1 cellular context compared by ENCODE assay signal in the genomic region with DNA sequence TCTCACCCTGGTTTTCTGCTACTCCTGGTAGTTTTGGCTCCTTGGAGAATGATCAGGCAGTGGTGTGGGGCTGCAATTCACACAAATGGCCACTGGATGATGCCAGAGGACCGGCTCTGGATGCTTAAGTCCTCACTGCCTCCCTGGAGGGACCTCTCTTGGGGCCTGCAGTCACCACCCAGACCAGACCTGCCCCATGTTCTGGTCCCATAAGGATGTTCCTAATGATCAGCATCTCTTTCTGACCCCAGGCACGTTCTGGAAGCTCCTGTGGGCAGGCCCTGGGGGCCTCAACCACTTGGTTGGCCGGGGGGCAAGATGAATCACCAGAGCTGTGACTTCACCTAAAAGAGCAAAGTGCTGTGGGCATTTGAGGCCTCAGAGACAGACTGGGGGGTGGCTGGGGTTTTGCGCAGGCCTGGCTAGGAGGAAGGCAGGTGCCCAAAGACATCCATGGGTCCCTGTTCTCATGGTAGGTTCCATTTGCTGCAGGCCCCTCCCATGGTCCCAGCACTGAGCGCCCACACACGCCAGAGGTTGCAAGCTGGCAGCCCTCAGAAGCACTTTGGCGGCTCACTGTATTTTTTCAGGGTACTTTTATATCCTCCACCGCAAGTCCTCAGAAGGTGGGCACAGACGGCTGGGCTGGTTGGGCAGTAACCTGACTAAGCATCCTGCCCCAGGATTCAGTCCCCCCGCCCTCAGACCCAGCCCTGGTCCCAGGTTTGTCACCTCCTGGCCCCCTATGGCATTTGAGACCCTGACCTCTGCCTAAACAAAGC.
TF ChIP-seq lines count a peak whose summit lies in the region.

No MANE protein-coding gene starts in this region.

TF ChIP-seq in HepG2, 621 proteins besides CTCF, POLR2A, EP300 and RAD21 (continued from another document and continues in another):
- TF ChIP-seq DMTF1 (CRISPR knock-in tag; IDR thresholded peaks at IDR 0.05) (no peak), ZNF841 (CRISPR knock-in tag; IDR thresholded peaks at IDR 0.05; ENCODE audit: borderline replicate concordance) (no peak), ZNF567 (CRISPR knock-in tag; IDR thresholded peaks at IDR 0.05; ENCODE audit: borderline replicate concordance) (no peak), TFAP4 (IDR thresholded peaks at IDR 0.05; ENCODE audit: borderline replicate concordance, low read depth) (no peak), ZNF512 (CRISPR knock-in tag; IDR thresholded peaks at IDR 0.05) (no peak), NFE2L2 (IDR thresholded peaks at IDR 0.05; ENCODE audit: low read length) (0 out of 2 replicates have a peak, but pooled peaks have one; percentile 14), ZBTB7B (CRISPR knock-in tag; IDR thresholded peaks at IDR 0.05) (peak; percentile 55; the same call in 1 of the 2 replicates), ELF3 (CRISPR knock-in tag; IDR thresholded peaks at IDR 0.05) (peak; percentile 36; the same call in 1 of the 2 replicates), ZNF709 (CRISPR knock-in tag; IDR thresholded peaks at IDR 0.05) (no peak), TRIM22 (IDR thresholded peaks at IDR 0.05) (no peak), BHLHE40 (IDR thresholded peaks at IDR 0.05; ENCODE audit: low read length) (peak; percentile 44; the same call in 1 of the 2 replicates), HDAC1 (CRISPR knock-in tag; IDR thresholded peaks at IDR 0.05) (no peak), ZBTB14 (CRISPR knock-in tag; IDR thresholded peaks at IDR 0.05) (no peak), LCORL (IDR thresholded peaks at IDR 0.05) (no peak), LCORL (CRISPR knock-in tag; IDR thresholded peaks at IDR 0.05) (no peak), TCF7 (IDR thresholded peaks at IDR 0.05; ENCODE audit: low read depth) (no peak), ZNF883 (CRISPR knock-in tag; IDR thresholded peaks at IDR 0.05; ENCODE audit: not compliant biosample characterization) (no peak), AGO1 (IDR thresholded peaks at IDR 0.05; ENCODE audit: low read depth, low read length, poor library complexity, severe bottlenecking) (no peak), AHDC1 (CRISPR knock-in tag; IDR thresholded peaks at IDR 0.05; ENCODE audit: borderline replicate concordance) (no peak), RFX5 (IDR thresholded peaks at IDR 0.05; ENCODE audit: low read depth, low read length) (no peak), SMYD3 (CRISPR knock-in tag; IDR thresholded peaks at IDR 0.05) (no peak), MLLT10 (CRISPR knock-in tag; IDR thresholded peaks at IDR 0.05) (no peak), PHF5A (CRISPR knock-in tag; IDR thresholded peaks at IDR 0.05; ENCODE audit: low read depth, unreplicated experiment) (no peak), PTBP1 (IDR thresholded peaks at IDR 0.05; ENCODE audit: low read depth, low read length, poor library complexity, severe bottlenecking) (no peak), ZFX (CRISPR knock-in tag; IDR thresholded peaks at IDR 0.05; ENCODE audit: low read depth) (peak; percentile 54; the same call in 1 of the 2 replicates), KMT2B (CRISPR knock-in tag; IDR thresholded peaks at IDR 0.05) (no peak), IRX3 (CRISPR knock-in tag; IDR thresholded peaks at IDR 0.05; ENCODE audit: borderline replicate concordance, low read depth) (no peak), ZC3H4 (CRISPR knock-in tag; IDR thresholded peaks at IDR 0.05; ENCODE audit: borderline replicate concordance) (no peak), ZSCAN31 (CRISPR knock-in tag; IDR thresholded peaks at IDR 0.05; ENCODE audit: low read depth) (0 out of 2 replicates have a peak, but pooled peaks have one; percentile 25), CHD2 (IDR thresholded peaks at IDR 0.05; ENCODE audit: low read depth, low read length) (no peak), SYNCRIP (IDR thresholded peaks at IDR 0.05; ENCODE audit: insufficient read depth, low read depth, low read length) (no peak), TAF15 (IDR thresholded peaks at IDR 0.05; ENCODE audit: low read depth, low read length, poor library complexity, severe bottlenecking) (no peak), DBP (CRISPR knock-in tag; IDR thresholded peaks at IDR 0.05; ENCODE audit: not compliant biosample characterization) (no peak), ZNF501 (CRISPR knock-in tag; IDR thresholded peaks at IDR 0.05) (no peak; the same call in 1 of the 2 replicates), MAFK (conservative IDR thresholded peaks at IDR 0.05 in 1 of 2, IDR thresholded peaks at IDR 0.05 in 1 of 2; ENCODE audit: low read length in 2 of 2) (no peak), ZBTB8A (CRISPR knock-in tag; IDR thresholded peaks at IDR 0.05; ENCODE audit: borderline replicate concordance, low read depth) (no peak), MAZ (IDR thresholded peaks at IDR 0.05; ENCODE audit: borderline replicate concordance, low read depth, low read length) (no peak), MAZ (CRISPR knock-in tag; IDR thresholded peaks at IDR 0.05; ENCODE audit: low read depth) (peak; percentile 64; the same call in 1 of the 2 replicates), MTA3 (CRISPR knock-in tag; IDR thresholded peaks at IDR 0.05) (no peak), SOX13 (IDR thresholded peaks at IDR 0.05) (no peak), SOX13 (CRISPR knock-in tag; conservative IDR thresholded peaks at IDR 0.05 in 1 of 2, IDR thresholded peaks at IDR 0.05 in 1 of 2) (peak in 1 of 2 experiments; percentile 14; a peak in 1 of 4 replicates)
- TF ChIP-seq, protein P1, sequence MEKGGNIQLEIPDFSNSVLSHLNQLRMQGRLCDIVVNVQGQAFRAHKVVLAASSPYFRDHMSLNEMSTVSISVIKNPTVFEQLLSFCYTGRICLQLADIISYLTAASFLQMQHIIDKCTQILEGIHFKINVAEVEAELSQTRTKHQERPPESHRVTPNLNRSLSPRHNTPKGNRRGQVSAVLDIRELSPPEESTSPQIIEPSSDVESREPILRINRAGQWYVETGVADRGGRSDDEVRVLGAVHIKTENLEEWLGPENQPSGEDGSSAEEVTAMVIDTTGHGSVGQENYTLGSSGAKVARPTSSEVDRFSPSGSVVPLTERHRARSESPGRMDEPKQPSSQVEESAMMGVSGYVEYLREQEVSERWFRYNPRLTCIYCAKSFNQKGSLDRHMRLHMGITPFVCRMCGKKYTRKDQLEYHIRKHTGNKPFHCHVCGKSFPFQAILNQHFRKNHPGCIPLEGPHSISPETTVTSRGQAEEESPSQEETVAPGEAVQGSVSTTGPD (CRISPR knock-in tag; IDR thresholded peaks at IDR 0.05): no peak
- TF ChIP-seq, protein P2, sequence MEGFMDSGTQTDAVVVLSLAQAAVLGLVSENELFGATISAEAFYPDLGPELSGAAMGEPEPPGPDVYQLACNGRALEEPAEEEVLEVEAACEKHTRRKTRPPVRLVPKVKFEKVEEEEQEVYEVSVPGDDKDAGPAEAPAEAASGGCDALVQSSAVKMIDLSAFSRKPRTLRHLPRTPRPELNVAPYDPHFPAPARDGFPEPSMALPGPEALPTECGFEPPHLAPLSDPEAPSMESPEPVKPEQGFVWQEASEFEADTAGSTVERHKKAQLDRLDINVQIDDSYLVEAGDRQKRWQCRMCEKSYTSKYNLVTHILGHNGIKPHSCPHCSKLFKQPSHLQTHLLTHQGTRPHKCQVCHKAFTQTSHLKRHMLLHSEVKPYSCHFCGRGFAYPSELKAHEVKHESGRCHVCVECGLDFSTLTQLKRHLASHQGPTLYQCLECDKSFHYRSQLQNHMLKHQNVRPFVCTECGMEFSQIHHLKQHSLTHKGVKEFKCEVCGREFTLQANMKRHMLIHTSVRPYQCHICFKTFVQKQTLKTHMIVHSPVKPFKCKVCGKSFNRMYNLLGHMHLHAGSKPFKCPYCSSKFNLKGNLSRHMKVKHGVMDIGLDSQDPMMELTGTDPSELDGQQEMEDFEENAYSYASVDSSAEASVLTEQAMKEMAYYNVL (CRISPR knock-in tag; IDR thresholded peaks at IDR 0.05; ENCODE audit: borderline replicate concordance): no peak
